1 cellular context compared by ENCODE assay signal in genomic region chr11:35135222-35135621, GRCh38.
TF ChIP-seq lines count a peak whose summit lies in the region.

No MANE protein-coding gene starts in this region.

TF ChIP-seq in SK-N-SH treated with all-trans-retinoic acid at 6 μM for 48 hours, 23 proteins besides CTCF, POLR2A, EP300 and RAD21 (continued from another document):
- TF ChIP-seq ARNTL (CRISPR knock-in tag; IDR thresholded peaks at IDR 0.05; ENCODE audit: borderline replicate concordance, low read depth): no peak
